ENCODE assay signal across 9 cellular contexts in the genomic region with DNA sequence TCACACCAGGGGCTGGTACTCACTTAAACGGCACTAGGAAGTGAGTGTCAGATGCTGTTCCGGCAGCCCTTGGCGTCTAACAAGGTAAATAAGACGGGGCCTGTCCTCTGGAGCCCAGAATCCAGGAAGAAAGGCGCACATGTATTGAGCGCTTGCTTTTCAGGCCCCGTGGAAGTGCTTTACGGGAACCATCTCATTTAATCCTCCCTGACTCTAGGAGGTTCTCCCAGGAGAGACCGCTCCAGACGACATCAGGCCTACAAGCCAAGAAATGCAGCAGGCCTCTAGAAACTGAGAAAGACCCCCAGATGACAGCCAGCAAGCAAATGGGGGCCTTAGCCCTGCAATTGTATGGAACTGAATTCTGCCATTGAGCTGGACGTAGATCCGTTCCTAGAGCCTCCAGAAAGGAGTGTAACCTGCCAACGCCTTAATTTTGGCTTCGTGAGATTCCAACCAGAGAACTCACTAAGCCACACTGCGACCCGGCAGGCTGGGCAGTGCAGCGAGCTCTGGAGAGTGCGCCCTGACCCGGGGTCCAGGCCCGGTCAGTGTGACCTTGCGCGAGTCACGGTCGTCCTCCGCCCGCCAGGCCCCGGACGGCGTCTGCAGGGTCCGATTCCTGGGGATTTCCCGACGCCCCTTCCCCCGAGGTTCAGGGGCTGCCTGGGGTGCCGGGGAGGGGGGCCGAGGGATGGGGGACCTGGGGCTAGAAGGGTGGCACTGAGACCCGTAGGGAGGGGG. TPM values are rescaled to one million over a fixed set of nuclear protein-coding genes. Genes with fewer than 3 reads are reported as not detected.
DNase-seq lines count a peak whose midpoint lies in the region; ATAC-seq, FAIRE-seq and TF ChIP-seq lines count a peak whose summit lies in the region.
"Had no signal": no experiment of that assay in that cellular context is flagged by ENCODE, and none has a peak within 500 bp of the region (broad histone marks: within the 10 kb centered on the region; RNA-seq: fewer than 3 reads in every experiment).

No MANE protein-coding gene starts in this region.

- H3K27ac Mint-ChIP-seq in activated T-helper 17 cell treated with anti-CD3 and anti-CD28 coated beads, Interleukin-2, amount 50 U/mL, for 72 hours, result no peak overlapping the region

- no peak overlapping the region for H3K18ac ChIP-seq in mesenchymal stem cell (ENCODE audit: low read depth in 1 of 2, low read length in 2 of 2)

- H2AFZ ChIP-seq in mesenchymal stem cell (ENCODE audit: low read depth, low read length), result no peak overlapping the region

- H3K27ac ChIP-seq in heart right ventricle (no peak overlapping the region), lower lobe of right lung (no peak overlapping the region), mesenchymal stem cell (ENCODE audit: low read length, poor library complexity, severe bottlenecking) (no peak overlapping the region)

- peak overlapping the region in 9 of 10 donors; percentile 48 to 67 (median 59) for H3K4me3 ChIP-seq in heart right ventricle
- H3K4me3 ChIP-seq in lower lobe of right lung, result peak overlapping the region; percentile 62
- no peak overlapping the region for H3K4me3 ChIP-seq in mesenchymal stem cell (ENCODE audit: insufficient read depth in 1 of 2, low read depth in 1 of 2, low read length in 2 of 2)

- no peak for DNase-seq in heart right ventricle
- no peak for DNase-seq in left cardiac atrium
- no peak for DNase-seq in lower lobe of right lung
- DNase-seq in urothelium cell line (ENCODE audit: low spot score), result peak; percentile 10
- no peak for DNase-seq in mesenchymal stem cell
- DNase-seq in activated CD4-positive, alpha-beta T cell treated with anti-CD3 and anti-CD28 coated beads, Interleukin-2, amount 50 U/mL, for 48 hours, result no peak
- no peak for DNase-seq in GM12892 (ENCODE audit: insufficient read length)

- H4K91ac ChIP-seq in mesenchymal stem cell (ENCODE audit: low read length), result no peak overlapping the region

- intact Hi-C loops in heart right ventricle (cut with DNase I) (no loop called here), left cardiac atrium (cut with DNase I) (no loop called here), lower lobe of right lung (cut with DNase I) (no loop called here)

- H3K27me3 ChIP-seq in heart right ventricle, result peaks cover 0 to 53% (median 15%) of the 10 kb centered on the region in 7 donors
- H3K27me3 ChIP-seq in lower lobe of right lung (ENCODE audit: low read depth), result peaks cover 7% of the 10 kb centered on the region
- H3K27me3 ChIP-seq in mesenchymal stem cell (ENCODE audit: control insufficient read depth in 1 of 2, insufficient read depth in 1 of 2, low read length in 2 of 2), result peaks cover 55 to 59% of the 10 kb centered on the region in 2 experiments

- H3K4me1 ChIP-seq in heart right ventricle (peaks cover 0 to 22% (median 16%) of the 10 kb centered on the region in 9 donors), lower lobe of right lung (peaks cover 20% of the 10 kb centered on the region), mesenchymal stem cell (ENCODE audit: control insufficient read depth, insufficient read depth, low read depth, low read length) (peaks cover 22% of the 10 kb centered on the region)

- H2BK5ac ChIP-seq in mesenchymal stem cell (ENCODE audit: low read depth, low read length, poor library complexity, severe bottlenecking), result no peak overlapping the region

- no peak overlapping the region for H2BK120ac ChIP-seq in mesenchymal stem cell (ENCODE audit: low read depth, low read length)

- H2AK5ac ChIP-seq in mesenchymal stem cell (ENCODE audit: low read length, severe bottlenecking), result no peak overlapping the region

- H3K14ac ChIP-seq in mesenchymal stem cell (ENCODE audit: low read length in 2 of 2), result no peak overlapping the region

- no peak overlapping the region for H3K4ac ChIP-seq in mesenchymal stem cell (ENCODE audit: low read depth in 1 of 2, low read length in 2 of 2)

- H3K36me3 ChIP-seq in heart right ventricle (no peaks in the 10 kb centered on the region), lower lobe of right lung (no peaks in the 10 kb centered on the region), mesenchymal stem cell (ENCODE audit: control insufficient read depth in 1 of 2, insufficient read depth in 2 of 2, low read depth in 1 of 2, low read length in 2 of 2) (no peaks in the 10 kb centered on the region)

- H3K4me3 Mint-ChIP-seq in activated T-helper 17 cell treated with anti-CD3 and anti-CD28 coated beads, Interleukin-2, amount 50 U/mL, for 72 hours, result peak overlapping the region; percentile 70

- no peak for FAIRE-seq in urothelium cell line (lab: Jason Lieb, UNC)
- FAIRE-seq in GM12892 (lab: Jason Lieb, UNC), result no peak

- H3K36me3 Mint-ChIP-seq in activated T-helper 17 cell treated with anti-CD3 and anti-CD28 coated beads, Interleukin-2, amount 50 U/mL, for 72 hours (ENCODE audit: low read depth), result no peaks in the 10 kb centered on the region

- no peak for TF ChIP-seq POLR2A in GM12892 (IDR thresholded peaks at IDR 0.05; ENCODE audit: low read depth, low read length)

- H3K9me3 ChIP-seq in heart right ventricle (no peaks in the 10 kb centered on the region), lower lobe of right lung (no peaks in the 10 kb centered on the region), mesenchymal stem cell (ENCODE audit: control insufficient read depth, low read length) (no peaks in the 10 kb centered on the region)

- H3K9me3 Mint-ChIP-seq in activated T-helper 17 cell treated with anti-CD3 and anti-CD28 coated beads, Interleukin-2, amount 50 U/mL, for 72 hours, result no peaks in the 10 kb centered on the region

- H3K9ac ChIP-seq in mesenchymal stem cell (ENCODE audit: low read length), result no peak overlapping the region

- no peak overlapping the region for H2BK15ac ChIP-seq in mesenchymal stem cell (ENCODE audit: low read depth, poor library complexity, severe bottlenecking)

- no peak overlapping the region for H2BK12ac ChIP-seq in mesenchymal stem cell (ENCODE audit: low read length in 2 of 2)

- no peak overlapping the region for H3K4me2 ChIP-seq in mesenchymal stem cell (ENCODE audit: low read length, poor library complexity, severe bottlenecking)

- no peak overlapping the region for H3K23ac ChIP-seq in mesenchymal stem cell (ENCODE audit: low read length in 2 of 2)

- 28 to 31% methylated on average over 36 of the region's 36 CpGs for WGBS in heart right ventricle, 2 donors
- WGBS in mesenchymal stem cell, result 39% methylated on average over 33 of the region's 36 CpGs

- H3K27me3 Mint-ChIP-seq in activated T-helper 17 cell treated with anti-CD3 and anti-CD28 coated beads, Interleukin-2, amount 50 U/mL, for 72 hours, result peaks cover 24% of the 10 kb centered on the region

- no peak for TF ChIP-seq CTCF in heart right ventricle (IDR thresholded peaks at IDR 0.05)
- no peak for TF ChIP-seq CTCF in lower lobe of right lung (IDR thresholded peaks at IDR 0.05)

- H3K4me1 Mint-ChIP-seq in activated T-helper 17 cell treated with anti-CD3 and anti-CD28 coated beads, Interleukin-2, amount 50 U/mL, for 72 hours, result peaks cover 10% of the 10 kb centered on the region

- H3K79me1 ChIP-seq in mesenchymal stem cell (replicated peaks; ENCODE audit: low read length, poor library complexity, severe bottlenecking), result no peaks in the 10 kb centered on the region

- ATAC-seq in heart right ventricle, result no peak
- ATAC-seq in left cardiac atrium, result no peak
- no peak for ATAC-seq in activated T-helper 17 cell treated with anti-CD3 and anti-CD28 coated beads, Interleukin-2, amount 50 U/mL, for 72 hours (replicated peaks)
- peak in 1 of 2 donors; percentile 12 for ATAC-seq in lower lobe of right lung

- H4K8ac ChIP-seq in mesenchymal stem cell (ENCODE audit: low read length), result no peak overlapping the region

RNA-seq across cellular contexts. Expression of a gene that starts 0.5 kb away (rescaled TPM):
- 1 to 10 TPM in 8 of 10 donors, under 1 TPM in 2; 0.69 to 3.1 (median 1.6) TPM for total RNA-seq in heart right ventricle
- polyA plus RNA-seq in heart right ventricle, result under 1 TPM; 0.66 to 0.75 TPM
- 1 to 10 TPM; 1.2 to 1.6 TPM for total RNA-seq in left cardiac atrium
- 1 to 10 TPM; 3.0 to 5.2 TPM for total RNA-seq in activated T-helper 17 cell treated with anti-CD3 and anti-CD28 coated beads, Interleukin-2, amount 50 U/mL, for 72 hours
- total RNA-seq in lower lobe of right lung, result 4.9 TPM
- polyA plus RNA-seq in mesenchymal stem cell (2013, experiment 1 of 2), result 0.32 TPM
- polyA plus RNA-seq in mesenchymal stem cell (2013, experiment 2 of 2), result 0.33 TPM
- 12.0 TPM for polyA plus RNA-seq in GM12892 (2012; ENCODE audit: missing spikeins)

RNA-seq across cellular contexts. Expression of a gene that starts 14.5 kb away (rescaled TPM):
- total RNA-seq in heart right ventricle, result 10 to 100 TPM; 37.8 to 53.0 (median 46.0) TPM
- polyA plus RNA-seq in heart right ventricle, result 10 to 100 TPM; 45.9 to 48.1 TPM
- total RNA-seq in left cardiac atrium, result 10 to 100 TPM; 50.0 to 58.8 TPM
- total RNA-seq in activated T-helper 17 cell treated with anti-CD3 and anti-CD28 coated beads, Interleukin-2, amount 50 U/mL, for 72 hours, result 10 to 100 TPM; 17.7 to 29.4 TPM
- total RNA-seq in lower lobe of right lung, result 22.8 TPM
- polyA plus RNA-seq in mesenchymal stem cell (2013, experiment 1 of 2), result 60.3 TPM
- 61.7 TPM for polyA plus RNA-seq in mesenchymal stem cell (2013, experiment 2 of 2)
- 11.1 TPM for polyA plus RNA-seq in GM12892 (2012; ENCODE audit: missing spikeins)

RNA-seq across cellular contexts. Expression of a gene that starts 14.9 kb away (rescaled TPM):
- total RNA-seq in heart right ventricle, result 1 to 10 TPM; 3.3 to 9.1 (median 5.5) TPM
- 10 to 100 TPM in 1 of 2 donors, 1 to 10 TPM in 1; 4.3 to 15.9 TPM for polyA plus RNA-seq in heart right ventricle
- total RNA-seq in left cardiac atrium, result 1 to 10 TPM; 5.6 to 9.7 TPM
- 10 to 100 TPM; 20.1 to 48.3 TPM for total RNA-seq in activated T-helper 17 cell treated with anti-CD3 and anti-CD28 coated beads, Interleukin-2, amount 50 U/mL, for 72 hours
- total RNA-seq in lower lobe of right lung, result 11.2 TPM
- 10.6 TPM for polyA plus RNA-seq in mesenchymal stem cell (2013, experiment 1 of 2)
- 10.4 TPM for polyA plus RNA-seq in mesenchymal stem cell (2013, experiment 2 of 2)
- polyA plus RNA-seq in GM12892 (2012; ENCODE audit: missing spikeins), result 31.7 TPM

RNA-seq across cellular contexts. Expression of a gene that starts 28.2 kb away (rescaled TPM):
- total RNA-seq in heart right ventricle (under 1 TPM in 4 of 10 donors, not detected in 6; 0.04 to 0.15 (median 0.06) TPM), left cardiac atrium (under 1 TPM; 0.16 to 0.21 TPM), lower lobe of right lung (0.53 TPM)
- polyA plus RNA-seq in heart right ventricle, result under 1 TPM; 0.04 to 0.15 TPM
- total RNA-seq in activated T-helper 17 cell treated with anti-CD3 and anti-CD28 coated beads, Interleukin-2, amount 50 U/mL, for 72 hours, result 1 to 10 TPM; 1.4 to 1.7 TPM
- not detected for polyA plus RNA-seq in mesenchymal stem cell (2013, experiment 1 of 2)
- under 0.01 TPM for polyA plus RNA-seq in mesenchymal stem cell (2013, experiment 2 of 2)
- polyA plus RNA-seq in GM12892 (2012; ENCODE audit: missing spikeins), result 0.17 TPM
- total RNA-seq: Daoy had no signal

Comparison
In these comparisons a context has a peak if more than half of its experiments do, and no peak if none do; other contexts are left out.
1. H3K4me3 ChIP-seq: peak in heart right ventricle (9 of 10) and lower lobe of right lung (single experiment); none in mesenchymal stem cell (0 of 2).